In genomic region chr1:237093706-237094105, GRCh38 we compare ENCODE assay signal across 34 cellular contexts. TPM values are rescaled to one million over a fixed set of nuclear protein-coding genes. Genes with fewer than 3 reads are reported as not detected.
"Had no signal": no experiment of that assay in that cellular context is flagged by ENCODE, and none has a peak within 500 bp of the region (broad histone marks: within the 10 kb centered on the region; RNA-seq: fewer than 3 reads in every experiment).

No MANE protein-coding gene starts in this region.

- H3K36me3 ChIP-seq: Peyer's patch had no signal

- H3K27me3 ChIP-seq: Peyer's patch had no signal

- H3K9me3 Mint-ChIP-seq: activated CD4-positive, alpha-beta memory T cell treated with anti-CD3 and anti-CD28 coated beads, Interleukin-2, amount 10 ng/mL, durations not matched to agents 7 days and 5 days; activated naive CD4-positive, alpha-beta T cell treated with anti-CD3 and anti-CD28 coated beads, Interleukin-2, amount 50 U/mL, for 24 hours; activated naive CD8-positive, alpha-beta T cell treated with anti-CD3 and anti-CD28 coated beads, Interleukin-2, amount 10 ng/mL, durations not matched to agents 7 days and 5 days had no signal

- H3K9me3 ChIP-seq: Peyer's patch had no signal

- H3K27ac Mint-ChIP-seq: activated CD4-positive, alpha-beta memory T cell treated with anti-CD3 and anti-CD28 coated beads, Interleukin-2, amount 10 ng/mL, durations not matched to agents 7 days and 5 days; activated naive CD4-positive, alpha-beta T cell treated with anti-CD3 and anti-CD28 coated beads, Interleukin-2, amount 50 U/mL, for 24 hours; activated naive CD8-positive, alpha-beta T cell treated with anti-CD3 and anti-CD28 coated beads, Interleukin-2, amount 10 ng/mL, durations not matched to agents 7 days and 5 days; activated T-cell treated with anti-CD3 and anti-CD28 coated beads, Interleukin-2, amount 50 U/mL, for 72 hours; activated T-helper 17 cell treated with anti-CD3 and anti-CD28 coated beads, Interleukin-2, amount 50 U/mL, for 72 hours; brain had no signal

- DNase-seq: activated CD4-positive, alpha-beta memory T cell treated with anti-CD3 and anti-CD28 coated beads, Interleukin-2, amount 10 ng/mL, durations not matched to agents 7 days and 5 days; activated CD4-positive, alpha-beta T cell treated with anti-CD3 and anti-CD28 coated beads for 1 hour; activated CD4-positive, alpha-beta T cell treated with anti-CD3 and anti-CD28 coated beads for 48 hours; activated CD4-positive, CD25-positive, alpha-beta regulatory T cell; activated effector memory CD4-positive, alpha-beta T cell treated with anti-CD3 and anti-CD28 coated beads, Interleukin-2, amount 50 U/mL, for 16 hours; activated naive CD4-positive, alpha-beta T cell treated with Interleukin-2 at 50 U/mL for 16 hours; activated naive CD8-positive, alpha-beta T cell treated with anti-CD3 and anti-CD28 coated beads, Interleukin-2, amount 10 ng/mL, durations not matched to agents 7 days and 5 days; activated T-cell treated with anti-CD3 and anti-CD28 coated beads, Interleukin-2, amount 50 U/mL, for 1 hour; activated T-cell treated with anti-CD3 and anti-CD28 coated beads, Interleukin-2, amount 50 U/mL, for 72 hours; NCI-H1092 treated with DMSO at 0.1 percent for 48 hours; NCI-H1417; NCI-H146; NCI-H187; NCI-H2029 treated with DMSO at 0.1 percent for 48 hours; NCI-H2107; NCI-H2171; NCI-H510A; NCI-H526; NCI-H748 treated with DMSO at 0.1 percent for 48 hours; NK-92 treated with Interleukin-12 subunit alpha and Interleukin-12 subunit beta, amount 100 ng/mL, for 24 hours; PC-3; Peyer's patch; RPMI8226; SW 1271; T-helper 1 cell; T-helper 2 cell; T-helper 9 cell had no signal

- H3K4me1 Mint-ChIP-seq: activated CD4-positive, alpha-beta memory T cell treated with anti-CD3 and anti-CD28 coated beads, Interleukin-2, amount 10 ng/mL, durations not matched to agents 7 days and 5 days; activated naive CD4-positive, alpha-beta T cell treated with anti-CD3 and anti-CD28 coated beads, Interleukin-2, amount 50 U/mL, for 24 hours; activated naive CD8-positive, alpha-beta T cell treated with anti-CD3 and anti-CD28 coated beads, Interleukin-2, amount 10 ng/mL, durations not matched to agents 7 days and 5 days; central memory CD8-positive, alpha-beta T cell had no signal

- H3K4me1 ChIP-seq: Peyer's patch had no signal

- H3K36me3 Mint-ChIP-seq: activated naive CD4-positive, alpha-beta T cell treated with anti-CD3 and anti-CD28 coated beads, Interleukin-2, amount 50 U/mL, for 24 hours; activated naive CD8-positive, alpha-beta T cell treated with anti-CD3 and anti-CD28 coated beads, Interleukin-2, amount 10 ng/mL, durations not matched to agents 7 days and 5 days; brain had no signal

- H3K27me3 Mint-ChIP-seq: activated naive CD4-positive, alpha-beta T cell treated with anti-CD3 and anti-CD28 coated beads, Interleukin-2, amount 50 U/mL, for 24 hours; activated naive CD8-positive, alpha-beta T cell treated with anti-CD3 and anti-CD28 coated beads, Interleukin-2, amount 10 ng/mL, durations not matched to agents 7 days and 5 days had no signal

- H3K27ac ChIP-seq: Peyer's patch, VCaP had no signal

- H3K4me3 ChIP-seq: K562, Peyer's patch had no signal

- ATAC-seq: activated T-cell treated with anti-CD3 and anti-CD28 coated beads, Interleukin-2, amount 50 U/mL, for 72 hours; activated T-helper 17 cell treated with anti-CD3 and anti-CD28 coated beads, Interleukin-2, amount 50 U/mL, for 72 hours; K562; PC-3 had no signal

- H3K4me3 Mint-ChIP-seq: activated CD4-positive, alpha-beta memory T cell treated with anti-CD3 and anti-CD28 coated beads, Interleukin-2, amount 10 ng/mL, durations not matched to agents 7 days and 5 days; activated naive CD4-positive, alpha-beta T cell treated with anti-CD3 and anti-CD28 coated beads, Interleukin-2, amount 50 U/mL, for 24 hours; activated naive CD8-positive, alpha-beta T cell treated with anti-CD3 and anti-CD28 coated beads, Interleukin-2, amount 10 ng/mL, durations not matched to agents 7 days and 5 days; activated T-cell treated with anti-CD3 and anti-CD28 coated beads, Interleukin-2, amount 50 U/mL, for 72 hours; activated T-helper 17 cell treated with anti-CD3 and anti-CD28 coated beads, Interleukin-2, amount 50 U/mL, for 72 hours; brain; central memory CD8-positive, alpha-beta T cell had no signal

RNA-seq across cellular contexts. Expression of gene RYR2, which starts 51.7 kb away (rescaled TPM):
- total RNA-seq: activated naive CD8-positive, alpha-beta T cell treated with anti-CD3 and anti-CD28 coated beads, Interleukin-2, amount 10 ng/mL, durations not matched to agents 7 days and 5 days; bronchial epithelial cell; PC-3 had no signal
